Comparison of ENCODE assay signal across 2 cellular contexts in the genomic region with DNA sequence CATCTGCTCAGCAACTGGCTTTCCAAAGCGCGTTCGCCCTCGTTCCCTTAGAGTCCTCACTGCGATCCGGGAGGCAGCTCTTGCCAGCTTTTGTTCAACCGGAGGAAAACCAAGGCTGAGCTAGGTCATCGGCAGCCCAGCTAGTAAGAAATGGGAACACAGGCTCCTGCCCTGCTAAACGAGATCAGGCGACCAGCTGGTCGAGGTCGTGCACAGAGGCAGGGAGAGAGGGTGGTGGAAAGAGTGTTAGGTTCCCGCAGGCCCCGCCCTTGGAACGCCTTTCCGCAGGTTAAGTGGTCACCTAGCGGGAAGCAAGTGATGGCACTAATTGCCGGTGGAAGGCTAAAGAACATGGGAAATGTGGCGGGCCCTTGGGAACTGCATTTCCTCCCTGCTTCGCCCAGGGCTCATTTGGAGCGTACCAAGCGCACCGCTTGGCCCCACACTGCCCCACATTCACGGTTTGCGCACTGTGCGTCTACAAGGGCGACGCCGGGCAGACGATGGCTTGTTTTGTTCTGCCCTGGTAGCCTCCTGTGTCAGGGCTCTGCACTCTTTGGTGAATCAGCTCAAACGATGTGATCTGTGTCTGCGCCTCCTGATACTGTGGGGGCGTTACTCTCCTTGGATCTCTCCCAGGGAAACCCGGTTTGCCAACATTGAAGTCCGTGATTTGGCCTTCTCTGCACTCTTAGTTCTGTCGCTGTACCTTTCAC.
TF ChIP-seq lines count a peak whose summit lies in the region.

No MANE protein-coding gene starts in this region.

TF ChIP-seq in HEK293T, 16 proteins besides CTCF, POLR2A, EP300 and RAD21:
- TF ChIP-seq CTBP1 (IDR thresholded peaks at IDR 0.05; ENCODE audit: borderline replicate concordance), result no peak
- no peak for TF ChIP-seq BHLHE40 (IDR thresholded peaks at IDR 0.05; ENCODE audit: borderline replicate concordance)
- no peak for TF ChIP-seq SP1 (IDR thresholded peaks at IDR 0.05)
- TF ChIP-seq ARNT (IDR thresholded peaks at IDR 0.05), result no peak
- TF ChIP-seq L3MBTL2 (conservative IDR thresholded peaks at IDR 0.05), result no peak
- no peak for TF ChIP-seq SUZ12 (IDR thresholded peaks at IDR 0.05)
TF ChIP-seq in HEK293T: peak in this region for 0.

TF ChIP-seq in SK-N-SH, 30 proteins besides CTCF, POLR2A, EP300 and RAD21:
- TF ChIP-seq, protein P1, sequence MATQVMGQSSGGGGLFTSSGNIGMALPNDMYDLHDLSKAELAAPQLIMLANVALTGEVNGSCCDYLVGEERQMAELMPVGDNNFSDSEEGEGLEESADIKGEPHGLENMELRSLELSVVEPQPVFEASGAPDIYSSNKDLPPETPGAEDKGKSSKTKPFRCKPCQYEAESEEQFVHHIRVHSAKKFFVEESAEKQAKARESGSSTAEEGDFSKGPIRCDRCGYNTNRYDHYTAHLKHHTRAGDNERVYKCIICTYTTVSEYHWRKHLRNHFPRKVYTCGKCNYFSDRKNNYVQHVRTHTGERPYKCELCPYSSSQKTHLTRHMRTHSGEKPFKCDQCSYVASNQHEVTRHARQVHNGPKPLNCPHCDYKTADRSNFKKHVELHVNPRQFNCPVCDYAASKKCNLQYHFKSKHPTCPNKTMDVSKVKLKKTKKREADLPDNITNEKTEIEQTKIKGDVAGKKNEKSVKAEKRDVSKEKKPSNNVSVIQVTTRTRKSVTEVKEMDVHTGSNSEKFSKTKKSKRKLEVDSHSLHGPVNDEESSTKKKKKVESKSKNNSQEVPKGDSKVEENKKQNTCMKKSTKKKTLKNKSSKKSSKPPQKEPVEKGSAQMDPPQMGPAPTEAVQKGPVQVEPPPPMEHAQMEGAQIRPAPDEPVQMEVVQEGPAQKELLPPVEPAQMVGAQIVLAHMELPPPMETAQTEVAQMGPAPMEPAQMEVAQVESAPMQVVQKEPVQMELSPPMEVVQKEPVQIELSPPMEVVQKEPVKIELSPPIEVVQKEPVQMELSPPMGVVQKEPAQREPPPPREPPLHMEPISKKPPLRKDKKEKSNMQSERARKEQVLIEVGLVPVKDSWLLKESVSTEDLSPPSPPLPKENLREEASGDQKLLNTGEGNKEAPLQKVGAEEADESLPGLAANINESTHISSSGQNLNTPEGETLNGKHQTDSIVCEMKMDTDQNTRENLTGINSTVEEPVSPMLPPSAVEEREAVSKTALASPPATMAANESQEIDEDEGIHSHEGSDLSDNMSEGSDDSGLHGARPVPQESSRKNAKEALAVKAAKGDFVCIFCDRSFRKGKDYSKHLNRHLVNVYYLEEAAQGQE (IDR thresholded peaks at IDR 0.05; ENCODE audit: low read depth, low read length), result no peak
- TF ChIP-seq JUND (IDR thresholded peaks at IDR 0.05) (no peak), FOSL2 (IDR thresholded peaks at IDR 0.05; ENCODE audit: borderline replicate concordance, low read depth) (no peak)
